19 cellular contexts compared by ENCODE assay signal in the genomic region with DNA sequence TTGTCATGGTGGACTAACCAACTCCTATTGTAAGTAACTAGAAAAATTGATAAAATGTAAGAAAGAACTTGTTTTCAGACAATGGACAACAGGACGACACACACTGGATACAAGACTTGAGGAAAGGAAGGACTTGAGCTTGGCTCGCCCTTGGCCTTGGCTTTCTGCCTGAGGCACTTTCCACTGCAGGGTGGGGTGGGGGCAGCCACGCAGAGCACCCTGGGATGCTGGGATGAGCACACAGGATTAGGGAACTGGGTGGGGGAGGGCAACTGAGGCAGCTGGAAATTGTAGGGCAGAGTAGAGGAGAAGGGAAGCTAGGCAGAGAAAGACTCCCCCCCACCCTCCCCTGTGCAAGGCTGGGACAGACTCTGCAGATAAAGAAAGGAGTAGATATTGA. TPM values are rescaled to one million over a fixed set of nuclear protein-coding genes. Genes with fewer than 3 reads are reported as not detected.
A peak's percentile ranks its signal among the peaks of the same experiment; 100 is the strongest.
DNase-seq lines count a peak whose midpoint lies in the region; ATAC-seq and TF ChIP-seq lines count a peak whose summit lies in the region.
"Had no signal": no experiment of that assay in that cellular context is flagged by ENCODE, and none has a peak within 500 bp of the region (broad histone marks: within the 10 kb centered on the region; RNA-seq: fewer than 3 reads in every experiment).

No MANE protein-coding gene starts in this region.

- peak overlapping the region; percentile 65 to 100 (median 100) for H3K27ac ChIP-seq in dorsolateral prefrontal cortex
- H3K27ac ChIP-seq: brain microvascular endothelial cell had no signal

- no peak overlapping the region for H3K4me3 ChIP-seq in dorsolateral prefrontal cortex
- H3K4me3 ChIP-seq: mucosa of descending colon had no signal

- peak; percentile 60 for ATAC-seq in left ventricle myocardium superior
- ATAC-seq in esophagus mucosa: no peak
- no peak for ATAC-seq in HG03095 (IDR thresholded peaks at IDR 0.05; ENCODE audit: unreplicated experiment)
- ATAC-seq in HG02938 (IDR thresholded peaks at IDR 0.05; ENCODE audit: unreplicated experiment): no peak
- ATAC-seq: activated CD4-positive, alpha-beta T cell treated with anti-CD3 and anti-CD28 coated beads for 36 hours; activated naive CD8-positive, alpha-beta T cell treated with anti-CD3 and anti-CD28 coated beads, Interleukin-2, amount 50 U/mL, for 24 hours; mucosa of descending colon had no signal

- intact Hi-C loops in dorsolateral prefrontal cortex (cut with DNase I): no loop called here
- intact Hi-C loops in left ventricle myocardium superior (cut with micrococcal nuclease): no loop called here

- H3K27me3 ChIP-seq in dorsolateral prefrontal cortex: no peaks in the 10 kb centered on the region
- H3K27me3 ChIP-seq: brain microvascular endothelial cell had no signal

- TF ChIP-seq CTCF in dorsolateral prefrontal cortex (IDR thresholded peaks at IDR 0.05 in 54 of 56, conservative IDR thresholded peaks at IDR 0.05 in 2 of 56; ENCODE audit: low read depth in 1 of 56, partially characterized antibody in 56 of 56): no peak

- DNase-seq in dorsolateral prefrontal cortex (peak in 3 of 10 donors; percentile 41 to 67 (median 58)), left ventricle myocardium superior (peak; percentile 69), putamen (ENCODE audit: low spot score) (peak; percentile 83), ureter (ENCODE audit: low spot score) (peak; percentile 44)
- DNase-seq: activated CD4-positive, alpha-beta T cell treated with anti-CD3 and anti-CD28 coated beads for 36 hours; activated naive CD8-positive, alpha-beta T cell treated with anti-CD3 and anti-CD28 coated beads, Interleukin-2, amount 50 U/mL, for 24 hours; brain microvascular endothelial cell; CD4-positive, alpha-beta memory T cell; dermis blood vessel endothelial cell; GDM1; MM.1S; stimulated activated CD4-positive, alpha-beta T cell treated with anti-CD3 and anti-CD28 coated beads, Interleukin-15, amount 100 ng/mL, for 24 hours had no signal

RNA-seq across cellular contexts. Expression of gene HHATL, which starts 25.5 kb away (rescaled TPM):
- total RNA-seq in dorsolateral prefrontal cortex (100 to 1,000 TPM in 90 of 120 experiments, 10 to 100 TPM in 30; 39.4 to 400 (median 145) TPM), left ventricle myocardium superior (463 TPM), ureter (0.73 TPM), esophagus mucosa (not detected)
- total RNA-seq: activated CD4-positive, alpha-beta T cell treated with anti-CD3 and anti-CD28 coated beads for 36 hours; CD4-positive, alpha-beta memory T cell; dermis blood vessel endothelial cell; fibroblast of villous mesenchyme; neural crest cell; renal cortical epithelial cell had no signal

RNA-seq across cellular contexts. Expression of gene KLHL40, which starts 42.7 kb away (rescaled TPM):
- under 1 TPM in 16 of 120 experiments, not detected in 104; 0.16 to 0.51 (median 0.24) TPM for total RNA-seq in dorsolateral prefrontal cortex
- total RNA-seq in left ventricle myocardium superior: 0.12 TPM
- not detected for total RNA-seq in ureter
- total RNA-seq in esophagus mucosa: not detected
- total RNA-seq: activated CD4-positive, alpha-beta T cell treated with anti-CD3 and anti-CD28 coated beads for 36 hours; CD4-positive, alpha-beta memory T cell; fibroblast of villous mesenchyme; mucosa of descending colon; neural crest cell; renal cortical epithelial cell had no signal

RNA-seq across cellular contexts. Expression of gene CCDC13, which starts 45.0 kb away (rescaled TPM):
- 10 to 100 TPM in 9 of 120 experiments, 1 to 10 TPM in 110, under 1 TPM in 1; 0.52 to 15.0 (median 6.0) TPM for total RNA-seq in dorsolateral prefrontal cortex
- 0.17 TPM for total RNA-seq in left ventricle myocardium superior
- total RNA-seq in ureter: 1.2 TPM
- not detected for total RNA-seq in esophagus mucosa

Comparison
In these comparisons a context has a peak if more than half of its experiments do, and no peak if none do; other contexts are left out.
1. RNA of gene HHATL, which starts 25.5 kb away (total RNA-seq): 463 TPM in left ventricle myocardium superior (single experiment) and 39.4 to 400 TPM in dorsolateral prefrontal cortex; 0.73 TPM in ureter (single experiment) and not detected in esophagus mucosa (single experiment); every median in the first group is over 10 times any median in the second.